Comparison of ENCODE assay signal across 9 cellular contexts in genomic region chr2:223941579-223942277, GRCh38. TPM values are rescaled to one million over a fixed set of nuclear protein-coding genes. Genes with fewer than 3 reads are reported as not detected.
A peak's percentile ranks its signal among the peaks of the same experiment; 100 is the strongest.
DNase-seq lines count a peak whose midpoint lies in the region; ATAC-seq and TF ChIP-seq lines count a peak whose summit lies in the region.
"Had no signal": no experiment of that assay in that cellular context is flagged by ENCODE, and none has a peak within 500 bp of the region (broad histone marks: within the 10 kb centered on the region; RNA-seq: fewer than 3 reads in every experiment).

No MANE protein-coding gene starts in this region.

- TF ChIP-seq CTCF in tibial artery (IDR thresholded peaks at IDR 0.05) = no peak

- H3K4me3 ChIP-seq in tibial artery = no peak overlapping the region
- H3K4me3 ChIP-seq: BLaER1 treated with 17β-estradiol and CSF1 and Interleukin-3, amounts not matched to agents 10 nM and 100 nM had no signal

- H3K27ac ChIP-seq in tibial artery = peak overlapping the region; percentile 37 to 38
- H3K27ac ChIP-seq: BLaER1 treated with 17β-estradiol and CSF1 and Interleukin-3, amounts not matched to agents 10 nM and 100 nM had no signal

- no peaks in the 10 kb centered on the region for H3K36me3 ChIP-seq in tibial artery

- H3K9me3 ChIP-seq in tibial artery = no peaks in the 10 kb centered on the region

- H3K27me3 ChIP-seq in tibial artery = no peaks in the 10 kb centered on the region
- H3K27me3 ChIP-seq: BLaER1 treated with 17β-estradiol and CSF1 and Interleukin-3, amounts not matched to agents 10 nM and 100 nM had no signal

- peaks cover 16% of the 10 kb centered on the region for H3K36me3 Mint-ChIP-seq in activated T-cell treated with anti-CD3 and anti-CD28 coated beads, Interleukin-2, amount 50 U/mL, for 4 hours (ENCODE audit: insufficient read depth)

- peak overlapping the region; percentile 68 for H3K4me3 Mint-ChIP-seq in activated T-cell treated with anti-CD3 and anti-CD28 coated beads, Interleukin-2, amount 50 U/mL, for 4 hours

- ATAC-seq in HG03139 (IDR thresholded peaks at IDR 0.05; ENCODE audit: unreplicated experiment) = peak; percentile 36
- ATAC-seq in activated T-cell treated with anti-CD3 and anti-CD28 coated beads, Interleukin-2, amount 50 U/mL, for 4 hours = peak; percentile 86 to 87

- intact Hi-C loops in tibial artery (cut with DNase I; ENCODE audit: low total_unique reads) = no loop called here

- DNase-seq in activated T-cell treated with anti-CD3 and anti-CD28 coated beads for 24 hours (ENCODE audit: low read depth) (peak; percentile 76), activated T-cell treated with anti-CD3 and anti-CD28 coated beads for 4 hours (no peak), lung microvascular endothelial cell (ENCODE audit: low read depth in 2 of 2) (peak; percentile 20 to 57), tibial artery (no peak), NCI-H146 (lab: John Stamatoyannopoulos, UW) (no peak), NCI-H128 (lab: John Stamatoyannopoulos, UW; ENCODE audit: unreplicated experiment) (no peak)
- peak; percentile 37 for DNase-seq in activated T-cell treated with anti-CD3 and anti-CD28 coated beads, Interleukin-2, amount 50 U/mL, for 4 hours

- H3K4me1 ChIP-seq in tibial artery = peaks cover 0 to 72% (median 35%) of the 10 kb centered on the region in 4 donors

- H3K9me3 Mint-ChIP-seq in activated T-cell treated with anti-CD3 and anti-CD28 coated beads, Interleukin-2, amount 50 U/mL, for 4 hours = peaks cover 11% of the 10 kb centered on the region

- H3K4me1 Mint-ChIP-seq in activated T-cell treated with anti-CD3 and anti-CD28 coated beads, Interleukin-2, amount 50 U/mL, for 4 hours (ENCODE audit: low read depth) = peaks cover 62% of the 10 kb centered on the region

- H3K27me3 Mint-ChIP-seq in activated T-cell treated with anti-CD3 and anti-CD28 coated beads, Interleukin-2, amount 50 U/mL, for 4 hours (ENCODE audit: low read depth) = no peaks in the 10 kb centered on the region

RNA-seq across cellular contexts. Expression of gene WDFY1, which starts 3.4 kb away (rescaled TPM):
- 10 to 100 TPM; 21.3 to 32.8 (median 23.2) TPM for total RNA-seq in activated T-cell treated with anti-CD3 and anti-CD28 coated beads, Interleukin-2, amount 50 U/mL, for 4 hours
- 87.9 and 94.6 TPM in 2 replicates for total RNA-seq in lung microvascular endothelial cell

RNA-seq across cellular contexts. Expression of gene MRPL44, which starts 15.5 kb away (rescaled TPM):
- total RNA-seq in activated T-cell treated with anti-CD3 and anti-CD28 coated beads, Interleukin-2, amount 50 U/mL, for 4 hours = 10 to 100 TPM; 41.2 to 44.1 (median 41.7) TPM
- 22.0 and 23.6 TPM in 2 replicates for total RNA-seq in lung microvascular endothelial cell

Comparison
In these comparisons a context has a peak if more than half of its experiments do, and no peak if none do; other contexts are left out.
1. DNase-seq: peak in activated T-cell treated with anti-CD3 and anti-CD28 coated beads for 24 hours (single experiment), activated T-cell treated with anti-CD3 and anti-CD28 coated beads, Interleukin-2, amount 50 U/mL, for 4 hours (single experiment) and lung microvascular endothelial cell (2 of 2); none in activated T-cell treated with anti-CD3 and anti-CD28 coated beads for 4 hours (single experiment), tibial artery (0 of 2), NCI-H146 (single experiment) and NCI-H128 (single experiment).